7 cellular contexts compared by ENCODE assay signal in the genomic region with DNA sequence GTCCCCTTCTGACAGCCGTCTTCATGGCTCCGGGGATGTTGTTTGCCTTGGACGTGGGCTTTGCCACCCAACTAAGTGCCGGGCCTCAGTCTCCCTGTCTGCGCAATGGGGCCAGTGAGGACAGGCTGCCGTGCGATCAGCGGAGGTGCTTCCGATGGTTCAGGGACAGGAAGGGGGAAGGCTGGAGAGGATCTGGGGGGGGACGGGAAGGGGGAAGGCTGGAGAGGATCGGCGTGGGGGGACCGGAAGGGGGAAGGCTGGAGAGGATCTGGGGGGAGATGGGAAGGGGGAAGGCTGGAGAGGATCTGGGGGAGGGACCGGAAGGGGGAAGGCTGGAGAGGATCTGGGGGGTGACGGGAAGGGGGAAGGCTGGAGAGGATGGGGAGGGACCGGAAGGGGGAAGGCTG. TPM values are rescaled to one million over a fixed set of nuclear protein-coding genes. Genes with fewer than 3 reads are reported as not detected.
A peak's percentile ranks its signal among the peaks of the same experiment; 100 is the strongest.
DNase-seq lines count a peak whose midpoint lies in the region; ATAC-seq and TF ChIP-seq lines count a peak whose summit lies in the region.

No MANE protein-coding gene starts in this region.

- peak overlapping the region in 1 of 3 donors; percentile 33 for H3K9ac ChIP-seq in skeletal muscle tissue (ENCODE audit: low read depth in 1 of 3, low read length in 3 of 3)

- peak overlapping the region; percentile 56 for H3K4me3 ChIP-seq in PC-9
- H3K4me3 ChIP-seq in esophagus muscularis mucosa: peak overlapping the region; percentile 53 to 68 (median 56)
- H3K4me3 ChIP-seq in skeletal muscle tissue (ENCODE audit: low read length in 3 of 3): peak overlapping the region; percentile 48 to 52 (median 51)

- CTCF ChIA-PET in PC-9 (lab: Charles Lee): interaction anchor here (0.6 kb wide), 1 partner anchor 153 kb away, joined by 5 read pairs; no protein-coding TSS in a partner anchor
- CTCF ChIA-PET in activated CD8-positive, alpha-beta T cell treated with anti-CD3 and anti-CD28 coated beads, Interleukin-2, amount 10 ng/mL, durations not matched to agents 7 days and 5 days (lab: Charles Lee): interaction anchor here (3.1 kb wide), 1 partner anchor 727 kb away, joined by 8 read pairs; no protein-coding TSS in a partner anchor

- DNase-seq in GM04503 (ENCODE audit: low read depth): peak; percentile 42
- peak in 1 of 2 experiments; percentile 23 for DNase-seq in PC-9
- DNase-seq in esophagus muscularis mucosa (ENCODE audit: extremely low spot score): no peak
- no peak for DNase-seq in activated CD8-positive, alpha-beta T cell treated with anti-CD3 and anti-CD28 coated beads, Interleukin-2, amount 10 ng/mL, durations not matched to agents 7 days and 5 days
- DNase-seq in NCI-H187 treated with DMSO at 0.1 percent for 48 hours (lab: John Stamatoyannopoulos, UW): no peak
- DNase-seq in NCI-H2196 treated with DMSO at 0.1 percent for 48 hours (lab: John Stamatoyannopoulos, UW; ENCODE audit: unreplicated experiment): no peak

- POLR2A ChIA-PET in PC-9 (lab: Charles Lee; ENCODE audit: unreplicated experiment): no interaction called here
- POLR2A ChIA-PET in activated CD8-positive, alpha-beta T cell treated with anti-CD3 and anti-CD28 coated beads, Interleukin-2, amount 10 ng/mL, durations not matched to agents 7 days and 5 days (lab: Charles Lee): no interaction called here

- peak overlapping the region; percentile 87 for H3K4me2 ChIP-seq in PC-9

- no TSS peak for BruUV-seq in PC-9 (replicated peaks; lab: Mats Ljungman, UMichigan)

- TF ChIP-seq POLR2A in esophagus muscularis mucosa (IDR thresholded peaks at IDR 0.05; ENCODE audit: low read depth): no peak

- no peak for ATAC-seq in activated CD8-positive, alpha-beta T cell treated with anti-CD3 and anti-CD28 coated beads, Interleukin-2, amount 10 ng/mL, durations not matched to agents 7 days and 5 days

- no peaks in the 10 kb centered on the region for H3K36me3 Mint-ChIP-seq in activated CD8-positive, alpha-beta T cell treated with anti-CD3 and anti-CD28 coated beads, Interleukin-2, amount 10 ng/mL, durations not matched to agents 7 days and 5 days (ENCODE audit: low read depth)

- H2AFZ ChIP-seq in PC-9: 0 out of 2 replicates have a peak overlapping the region, but pooled peaks have one; percentile 62

- intact Hi-C loops in PC-9 (cut with micrococcal nuclease; ENCODE audit: unreplicated experiment) (loop anchor here (2.0 to 5.0 kb wide), 4 partner anchors 47 to 727 kb away; no protein-coding TSS in a partner anchor), esophagus muscularis mucosa (cut with DNase I) (no loop called here)

- 38% methylated on average over 8 of the region's 16 CpGs for WGBS in esophagus muscularis mucosa

- H3F3A ChIP-seq in PC-9 (ENCODE audit: insufficient read depth, low read depth): peaks cover 34% of the 10 kb centered on the region

- H3K4me1 ChIP-seq in PC-9 (replicated peaks; ENCODE audit: insufficient read depth): peaks cover 23% of the 10 kb centered on the region
- peaks cover 27 to 59% (median 50%) of the 10 kb centered on the region in 4 donors for H3K4me1 ChIP-seq in esophagus muscularis mucosa
- H3K4me1 ChIP-seq in skeletal muscle tissue (ENCODE audit: control insufficient read depth in 3 of 3, insufficient read depth in 3 of 3, low read length in 3 of 3): peaks cover 15 to 41% (median 26%) of the 10 kb centered on the region in 3 donors

- no peak for TF ChIP-seq EP300 in esophagus muscularis mucosa (IDR thresholded peaks at IDR 0.05)

- H3K9me2 ChIP-seq in PC-9 (ENCODE audit: insufficient read depth): no peaks in the 10 kb centered on the region

- no peaks in the 10 kb centered on the region for H3K9me3 Mint-ChIP-seq in activated CD8-positive, alpha-beta T cell treated with anti-CD3 and anti-CD28 coated beads, Interleukin-2, amount 10 ng/mL, durations not matched to agents 7 days and 5 days (ENCODE audit: insufficient read depth)

- no peaks in the 10 kb centered on the region for H3K79me2 ChIP-seq in PC-9 (ENCODE audit: low read depth)

- TF ChIP-seq CTCF in PC-9 (conservative IDR thresholded peaks at IDR 0.05) (no peak), esophagus muscularis mucosa (IDR thresholded peaks at IDR 0.05) (no peak)

- H3K27ac ChIP-seq in PC-9: no peak overlapping the region
- H3K27ac ChIP-seq in esophagus muscularis mucosa (replicated peaks in 1 of 4): peak overlapping the region; percentile 55 to 84 (median 72)
- H3K27ac ChIP-seq in skeletal muscle tissue (ENCODE audit: low read depth, low read length): peak overlapping the region; percentile 19

- no peak overlapping the region for H3K4me3 Mint-ChIP-seq in activated CD8-positive, alpha-beta T cell treated with anti-CD3 and anti-CD28 coated beads, Interleukin-2, amount 10 ng/mL, durations not matched to agents 7 days and 5 days

- H3K27me3 ChIP-seq in PC-9 (ENCODE audit: insufficient read depth, low read depth) (peaks cover 18% of the 10 kb centered on the region), esophagus muscularis mucosa (peaks cover 3 to 91% (median 40%) of the 10 kb centered on the region in 4 donors), skeletal muscle tissue (ENCODE audit: control insufficient read depth in 3 of 3, insufficient read depth in 3 of 3, low read length in 3 of 3) (peaks cover 60 to 75% (median 63%) of the 10 kb centered on the region in 3 donors)

- peaks cover 31% of the 10 kb centered on the region for H3K27me3 Mint-ChIP-seq in activated CD8-positive, alpha-beta T cell treated with anti-CD3 and anti-CD28 coated beads, Interleukin-2, amount 10 ng/mL, durations not matched to agents 7 days and 5 days (ENCODE audit: low read depth)

- no peaks in the 10 kb centered on the region for H3K36me3 ChIP-seq in PC-9 (ENCODE audit: low read depth)
- no peaks in the 10 kb centered on the region for H3K36me3 ChIP-seq in esophagus muscularis mucosa
- H3K36me3 ChIP-seq in skeletal muscle tissue (ENCODE audit: control insufficient read depth in 3 of 3, insufficient read depth in 3 of 3, low read length in 3 of 3): no peaks in the 10 kb centered on the region

- H3K27ac Mint-ChIP-seq in activated CD8-positive, alpha-beta T cell treated with anti-CD3 and anti-CD28 coated beads, Interleukin-2, amount 10 ng/mL, durations not matched to agents 7 days and 5 days: no peak overlapping the region

- H3K9me3 ChIP-seq in PC-9 (ENCODE audit: insufficient read depth, low read depth): no peaks in the 10 kb centered on the region
- no peaks in the 10 kb centered on the region for H3K9me3 ChIP-seq in esophagus muscularis mucosa
- no peaks in the 10 kb centered on the region for H3K9me3 ChIP-seq in skeletal muscle tissue (ENCODE audit: control insufficient read depth in 3 of 3, low read length in 3 of 3)

- H4K20me1 ChIP-seq in PC-9 (ENCODE audit: insufficient read depth): no peaks in the 10 kb centered on the region

- H3K4me1 Mint-ChIP-seq in activated CD8-positive, alpha-beta T cell treated with anti-CD3 and anti-CD28 coated beads, Interleukin-2, amount 10 ng/mL, durations not matched to agents 7 days and 5 days (ENCODE audit: low read depth): peaks cover 11% of the 10 kb centered on the region

RNA-seq across cellular contexts. Expression of a gene that starts 3.4 kb away (rescaled TPM):
- 3.3 and 5.4 TPM in 2 replicates for total RNA-seq in PC-9 (2021)
- total RNA-seq in esophagus muscularis mucosa: 1 to 10 TPM; 2.5 to 5.8 (median 5.1) TPM
- 6.3 TPM for total RNA-seq in skeletal muscle tissue
- not detected for total RNA-seq in activated CD8-positive, alpha-beta T cell treated with anti-CD3 and anti-CD28 coated beads, Interleukin-2, amount 10 ng/mL, durations not matched to agents 7 days and 5 days
